In genomic region chr2:126655500-126656310, GRCh38 we compare ENCODE assay signal across 8 cellular contexts.
DNase-seq lines count a peak whose midpoint lies in the region; ATAC-seq lines count a peak whose summit lies in the region.

Gene GYPC (plus strand): TSS chr2:126656158. CDS start chr2:126656264, 106 bp downstream.

- peak within 1 kb of the TSS; percentile 68 for H3K27ac ChIP-seq in caudate nucleus (ENCODE audit: low read depth, low read length)

- peak; percentile 46 to 54 for DNase-seq in activated CD4-positive, alpha-beta T cell treated with anti-CD3 and anti-CD28 coated beads for 4 hours
- no peak for DNase-seq in activated CD4-positive, alpha-beta T cell treated with anti-CD3 and anti-CD28 coated beads, Interleukin-2, amount 50 U/mL, for 4 hours
- DNase-seq in T-helper 2 cell: peak in 3 of 5 experiments; percentile 30 to 70 (median 55)
- peak in 1 of 61 donors; percentile 12 for DNase-seq in caudate nucleus (lab: John Stamatoyannopoulos, UW)
- peak; percentile 76 for DNase-seq in islet precursor cell
- peak; percentile 19 to 47 for DNase-seq in stimulated activated CD4-positive, alpha-beta T cell treated with anti-CD3 and anti-CD28 coated beads, Interleukin-1b, Interleukin-23, amount 100 ng/mL, for 4 hours (ENCODE audit: low read depth in 2 of 2)
- DNase-seq in NCI-H526 (lab: John Stamatoyannopoulos, UW): no peak

- peak; percentile 23 for ATAC-seq in HG03060 (IDR thresholded peaks at IDR 0.05; ENCODE audit: low read depth, unreplicated experiment)

Comparison
In these comparisons a context has a peak if more than half of its experiments do, and no peak if none do; other contexts are left out.
1. DNase-seq: peak in activated CD4-positive, alpha-beta T cell treated with anti-CD3 and anti-CD28 coated beads for 4 hours (2 of 2), T-helper 2 cell (3 of 5), islet precursor cell (single experiment) and stimulated activated CD4-positive, alpha-beta T cell treated with anti-CD3 and anti-CD28 coated beads, Interleukin-1b, Interleukin-23, amount 100 ng/mL, for 4 hours (2 of 2); none in activated CD4-positive, alpha-beta T cell treated with anti-CD3 and anti-CD28 coated beads, Interleukin-2, amount 50 U/mL, for 4 hours (0 of 2) and NCI-H526 (0 of 2).